9 cellular contexts compared by ENCODE assay signal in the genomic region with DNA sequence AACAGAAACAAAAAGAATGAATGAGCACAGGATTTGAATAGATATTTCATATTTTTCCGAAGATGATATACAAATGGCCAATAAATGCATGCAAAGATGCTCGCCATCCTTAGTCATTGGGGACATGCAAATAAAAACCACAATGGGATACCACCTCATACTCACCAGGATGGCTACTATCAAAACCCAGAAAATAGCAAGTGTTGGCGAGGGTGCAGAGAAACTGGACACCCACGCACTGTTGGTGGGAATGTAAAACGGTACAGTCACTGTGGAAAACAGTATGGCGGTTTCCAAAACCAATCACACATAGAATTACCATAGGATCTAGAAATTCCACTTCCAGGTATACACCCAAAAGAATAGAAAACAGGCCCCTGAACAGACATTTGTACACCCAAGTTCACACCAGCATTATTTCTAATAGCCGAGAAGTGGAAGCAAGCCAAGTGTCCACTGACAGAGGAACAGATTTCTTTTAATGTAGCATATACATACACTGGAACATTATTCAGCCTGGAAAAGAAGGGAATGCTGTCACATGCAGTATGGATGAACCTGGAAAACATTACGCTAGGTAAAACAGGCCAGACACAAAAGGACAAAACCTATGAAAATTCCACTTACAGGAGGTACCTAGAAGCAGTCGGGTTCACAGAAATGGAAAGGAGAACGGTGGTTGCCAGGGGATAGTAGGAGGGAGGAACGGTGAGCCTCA. TPM values are rescaled to one million over a fixed set of nuclear protein-coding genes. Genes with fewer than 3 reads are reported as not detected.
A peak's percentile ranks its signal among the peaks of the same experiment; 100 is the strongest.
DNase-seq lines count a peak whose midpoint lies in the region; ATAC-seq, FAIRE-seq and TF ChIP-seq lines count a peak whose summit lies in the region.
"Had no signal": no experiment of that assay in that cellular context is flagged by ENCODE, and none has a peak within 500 bp of the region (broad histone marks: within the 10 kb centered on the region; RNA-seq: fewer than 3 reads in every experiment).

No MANE protein-coding gene starts in this region.

- H3K27me3 Mint-ChIP-seq in Calu3 (ENCODE audit: unreplicated experiment) = no peaks in the 10 kb centered on the region

- H2BK20ac ChIP-seq in H1 (ENCODE audit: low read length) = no peak overlapping the region

- H2BK5ac ChIP-seq in H1 (ENCODE audit: low read depth, low read length) = peak overlapping the region; percentile 66; the same call in 1 of the 2 replicates

- H3K27ac ChIP-seq in PC-3 (ENCODE audit: low read length) (no peak overlapping the region), H1 (ENCODE audit: low read depth, low read length) (0 out of 2 replicates have a peak overlapping the region, but pooled peaks have one; percentile 52), ovary (no peak overlapping the region)

- peaks cover 9% of the 10 kb centered on the region; the same call in 1 of the 2 replicates for H3K79me1 ChIP-seq in H1 (ENCODE audit: low read depth, low read length)

- H3K4me3 ChIP-seq in PC-3 (ENCODE audit: low read length) (peak overlapping the region; percentile 82), H1 (ENCODE audit: extremely low read depth in 1 of 4, insufficient read depth in 2 of 4, low read depth in 3 of 4, low read length in 4 of 4) (peak overlapping the region; percentile 92 to 99 (median 98)), ovary (peak overlapping the region; percentile 97)

- H3K18ac ChIP-seq in H1 (ENCODE audit: extremely low read depth, low read length) = 0 out of 2 replicates have a peak overlapping the region, but pooled peaks have one; percentile 14

- BruUV-seq in Calu3 (replicated peaks; lab: Mats Ljungman, UMichigan) (no TSS peak), PC-3 (replicated peaks; lab: Mats Ljungman, UMichigan) (no TSS peak)

- ATAC-seq in PC-3 (no peak), GM18870 (IDR thresholded peaks at IDR 0.05; ENCODE audit: unreplicated experiment) (no peak), GM19397 (IDR thresholded peaks at IDR 0.05; ENCODE audit: unreplicated experiment) (no peak)

- peaks cover 13% of the 10 kb centered on the region for H3K36me3 ChIP-seq in PC-3 (ENCODE audit: low read depth, low read length)
- H3K36me3 ChIP-seq in H1 (ENCODE audit: control insufficient read depth in 2 of 4, insufficient read depth in 4 of 4, low read length in 3 of 4) = peaks cover 0 to 4% (median under 1%) of the 10 kb centered on the region in 4 experiments; a peak in 1 of 8 replicates
- no peaks in the 10 kb centered on the region for H3K36me3 ChIP-seq in ovary

- WGBS in H1 (ENCODE audit: extremely low coverage in 1 of 2, insufficient coverage in 1 of 2, insufficient read length in 1 of 2, insufficient replicate concordance in 2 of 2, low coverage in 1 of 2, low lambda C conversion rate in 2 of 2, missing lambda C conversion rate in 1 of 2), 2 experiments = 67% methylated on average over 11 of the region's 11 CpGs; no CpG with 5 or more reads in 1 of the 2 experiments
- 73 to 81% (median 77%) methylated on average over 11 of the region's 11 CpGs for WGBS in ovary, 3 donors

- TF ChIP-seq POLR2A in H1 (IDR thresholded peaks at IDR 0.05; ENCODE audit: control extremely low read depth in 1 of 2, low read depth in 2 of 2, low read length in 2 of 2) (no peak), ovary (IDR thresholded peaks at IDR 0.05) (no peak)

- H3K4me2 ChIP-seq in PC-3 (ENCODE audit: low read length) (peak overlapping the region; percentile 88), H1 (ENCODE audit: insufficient read depth in 1 of 2, low read depth in 2 of 2, low read length in 2 of 2) (peak overlapping the region; percentile 80 to 89)

- TF ChIP-seq CTCF in Calu3 (IDR thresholded peaks at IDR 0.05; ENCODE audit: unreplicated experiment) (no peak), PC-3 (conservative IDR thresholded peaks at IDR 0.05; ENCODE audit: low read depth, low read length) (no peak), H1 (IDR thresholded peaks at IDR 0.05; ENCODE audit: control extremely low read depth in 1 of 3, insufficient read depth in 1 of 3, low read depth in 1 of 3, low read length in 3 of 3) (no peak), ovary (IDR thresholded peaks at IDR 0.05) (no peak)

- no peak overlapping the region for H2AK5ac ChIP-seq in H1 (ENCODE audit: low read depth, low read length)

- no peak overlapping the region for H3K23ac ChIP-seq in H1 (ENCODE audit: insufficient read length)

- no peak for DNase-seq in Calu3
- no peak for DNase-seq in PC-3
- no peak for DNase-seq in H1 (ENCODE audit: low read depth in 1 of 2, low spot score in 2 of 2)
- DNase-seq in ovary = no peak
- DNase-seq in NCI-H2196 treated with DMSO at 0.1 percent for 48 hours (lab: John Stamatoyannopoulos, UW; ENCODE audit: unreplicated experiment) = no peak
- DNase-seq in SW 1271 (lab: John Stamatoyannopoulos, UW) = no peak

- no peak for TF ChIP-seq RAD21 in H1 (IDR thresholded peaks at IDR 0.05 in 1 of 2, conservative IDR thresholded peaks at IDR 0.05 in 1 of 2; ENCODE audit: low read depth in 2 of 2, low read length in 2 of 2)

- no peaks in the 10 kb centered on the region for H3K9me3 Mint-ChIP-seq in Calu3 (ENCODE audit: low read depth, unreplicated experiment)

- H3K4me1 ChIP-seq in PC-3 (ENCODE audit: insufficient read depth, low read length) (peaks cover 19% of the 10 kb centered on the region), H1 (replicated peaks in 1 of 4; ENCODE audit: control insufficient read depth in 3 of 4, insufficient read depth in 4 of 4, low read length in 3 of 4) (peaks cover 0 to 7% (median 3%) of the 10 kb centered on the region in 4 experiments; a peak in 5 of 7 replicates), ovary (ENCODE audit: insufficient read depth) (peaks cover 3% of the 10 kb centered on the region)

- H2BK120ac ChIP-seq in H1 (replicated peaks; ENCODE audit: low read depth, low read length) = peak overlapping the region; percentile 58

- H3F3A ChIP-seq in PC-3 (ENCODE audit: low read length, unreplicated experiment) = no peaks in the 10 kb centered on the region

- no peak overlapping the region for H4K8ac ChIP-seq in H1 (ENCODE audit: extremely low read depth, insufficient read depth, low read length)

- H3K36me3 Mint-ChIP-seq in Calu3 (ENCODE audit: insufficient read depth, unreplicated experiment) = peaks cover 68% of the 10 kb centered on the region

- H4K20me1 ChIP-seq in PC-3 (ENCODE audit: low read length) = peaks cover 41% of the 10 kb centered on the region
- peaks cover 5 to 8% of the 10 kb centered on the region in 2 experiments for H4K20me1 ChIP-seq in H1 (replicated peaks in 1 of 2; ENCODE audit: control insufficient read depth in 1 of 2, insufficient read depth in 2 of 2, low read length in 2 of 2)

- H3K27ac Mint-ChIP-seq in Calu3 (ENCODE audit: unreplicated experiment) = peak overlapping the region; percentile 99

- H2AFZ ChIP-seq in PC-3 (ENCODE audit: low read length) (0 out of 2 replicates have a peak overlapping the region, but pooled peaks have one; percentile 1), H1 (ENCODE audit: low read length) (no peak overlapping the region)

- H2BK15ac ChIP-seq in H1 (ENCODE audit: low read length) = peak overlapping the region; percentile 33; the same call in 1 of the 2 replicates

- POLR2A ChIA-PET in PC-3 (lab: Charles Lee; ENCODE audit: unreplicated experiment) = no interaction called here
- POLR2A ChIA-PET in H1 (lab: Charles Lee; ENCODE audit: partially characterized antibody) = no interaction called here

- peak overlapping the region; percentile 1 for H4K5ac ChIP-seq in H1 (ENCODE audit: insufficient read length, low read depth, low read length)

- H3K14ac ChIP-seq in H1 (ENCODE audit: insufficient read length) = peak overlapping the region; percentile 33

- no peak overlapping the region for H3K4ac ChIP-seq in H1 (replicated peaks; ENCODE audit: insufficient read length, low read depth, low read length)

- no peaks in the 10 kb centered on the region for H3K9me2 ChIP-seq in PC-3 (replicated peaks; ENCODE audit: low read length)

- H3K27me3 ChIP-seq in PC-3 (ENCODE audit: low read length) = no peaks in the 10 kb centered on the region
- no peaks in the 10 kb centered on the region for H3K27me3 ChIP-seq in H1 (replicated peaks in 1 of 4; ENCODE audit: control insufficient read depth in 3 of 4, extremely low read depth in 1 of 4, insufficient read depth in 3 of 4, low read length in 3 of 4)
- H3K27me3 ChIP-seq in ovary = no peaks in the 10 kb centered on the region

- no peak for FAIRE-seq in H1 (lab: Jason Lieb, UNC)

- H3K9me3 ChIP-seq in PC-3 (ENCODE audit: low read length) = no peaks in the 10 kb centered on the region
- no peaks in the 10 kb centered on the region for H3K9me3 ChIP-seq in H1 (ENCODE audit: insufficient read depth in 2 of 2, low read depth in 1 of 2, low read length in 1 of 2)
- H3K9me3 ChIP-seq in ovary = no peaks in the 10 kb centered on the region

- peaks cover 18% of the 10 kb centered on the region for H3K4me1 Mint-ChIP-seq in Calu3 (ENCODE audit: low read depth, unreplicated experiment)

- intact Hi-C loops in Calu3 (cut with micrococcal nuclease; ENCODE audit: unreplicated experiment) = no loop called here
- intact Hi-C loops in PC-3 (cut with micrococcal nuclease) = loop anchor here (2.0 to 5.0 kb wide), 2 partner anchors 13 to 68 kb away; a partner anchor contains a TSS
- intact Hi-C loops in ovary (cut with DNase I) = loop anchor here in 1 of 4 donors (10.0 kb wide), 1 partner anchor 185 kb away; a partner anchor contains a TSS

- peaks cover 14% of the 10 kb centered on the region for H3K23me2 ChIP-seq in H1 (ENCODE audit: low read depth, low read length)

- peak overlapping the region; percentile 89 for H3K9ac ChIP-seq in PC-3 (ENCODE audit: low read length)
- peak overlapping the region; percentile 48 to 77 (median 64); a peak in 6 of 7 replicates for H3K9ac ChIP-seq in H1 (replicated peaks in 1 of 4; ENCODE audit: extremely low read depth in 1 of 4, low read depth in 3 of 4, low read length in 3 of 4)

- H3K4me3 Mint-ChIP-seq in Calu3 (ENCODE audit: low read depth, unreplicated experiment) = peak overlapping the region; percentile 98

- H3K79me2 ChIP-seq in PC-3 (ENCODE audit: low read length) = peaks cover 83% of the 10 kb centered on the region
- peaks cover 39 to 80% of the 10 kb centered on the region in 2 experiments for H3K79me2 ChIP-seq in H1 (ENCODE audit: control insufficient read depth in 1 of 2, insufficient read depth in 2 of 2, low read length in 2 of 2)

- CTCF ChIA-PET in Calu3 (lab: Charles Lee) = no interaction called here
- CTCF ChIA-PET in PC-3 (lab: Charles Lee) = no interaction called here
- CTCF ChIA-PET in H1 (lab: Charles Lee; ENCODE audit: partially characterized antibody) = interaction anchor here (0.8 kb wide), 1 partner anchor 12 kb away, joined by 4 read pairs; no protein-coding TSS in a partner anchor

- peak overlapping the region; percentile 51; the same call in 1 of the 2 replicates for H2BK12ac ChIP-seq in H1 (ENCODE audit: low read depth, low read length)

- H3K56ac ChIP-seq in H1 (replicated peaks; ENCODE audit: insufficient read length, low read depth, low read length) = peak overlapping the region; percentile 2

- TF ChIP-seq EP300 in H1 (IDR thresholded peaks at IDR 0.05; ENCODE audit: borderline replicate concordance in 1 of 2, low read depth in 2 of 2, low read length in 2 of 2) (no peak), ovary (IDR thresholded peaks at IDR 0.05) (no peak)

- peak overlapping the region; percentile 30 for H4K91ac ChIP-seq in H1 (replicated peaks; ENCODE audit: insufficient read length, low read length)

RNA-seq across cellular contexts. Expression of a gene that starts 3.6 kb away (rescaled TPM):
- total RNA-seq in Calu3 (2022) = 26.4 and 29.2 TPM in 2 replicates
- total RNA-seq in PC-3 (2014; rRNA removed) = 12.8 and 13.8 TPM in 2 replicates
- 62.9 and 63.5 TPM in 2 replicates for total RNA-seq in H1 (2021; fragmentation: NEBNext Ultra II Directional; extraction: Animal tissue kit (Norgen Biotek cat#: 25700))
- polyA plus RNA-seq in H1 (2011; rRNA removed) = 6.3 and 8.1 TPM in 2 replicates
- 7.7 TPM for polyA plus RNA-seq in H1 (2011; cell fraction: cytosol; rRNA removed)
- polyA plus RNA-seq in H1 (2011; cell fraction: nucleus; rRNA removed) = 9.6 TPM
- 24.8 to 26.5 TPM (median 25.8 TPM) in 4 replicates for polyA plus RNA-seq in H1 (2012, experiment 1 of 2)
- 1.9 TPM for polyA plus RNA-seq in H1 (2012, experiment 2 of 2)
- 25.1 TPM for polyA plus RNA-seq in H1 (2013, experiment 1 of 2)
- 25.2 TPM for polyA plus RNA-seq in H1 (2013, experiment 2 of 2)
- polyA minus RNA-seq in H1 (2011; rRNA and poly(A)+ RNA removed) = 45.5 and 52.6 TPM in 2 replicates
- polyA minus RNA-seq in H1 (2011; cell fraction: cytosol; rRNA and poly(A)+ RNA removed) = 35.6 TPM
- polyA minus RNA-seq in H1 (2011; cell fraction: nucleus; rRNA and poly(A)+ RNA removed) = 24.6 TPM
- total RNA-seq in ovary = 10 to 100 TPM; 11.6 to 29.3 (median 23.3) TPM
- 1 to 10 TPM; 8.0 to 8.6 TPM for polyA plus RNA-seq in ovary

RNA-seq across cellular contexts. Expression of a gene that starts 15.2 kb away (rescaled TPM):
- total RNA-seq in Calu3 (2022) (not detected in 2 replicates), PC-3 (2014; rRNA removed) (not detected in 2 replicates), ovary (not detected)
- total RNA-seq in H1 (2021; fragmentation: NEBNext Ultra II Directional; extraction: Animal tissue kit (Norgen Biotek cat#: 25700)) = not detected in 2 replicates
- polyA plus RNA-seq in H1 (2011; rRNA removed) (0.03 TPM in 1 of 2 replicates, not detected in the other), ovary (not detected)
- polyA plus RNA-seq in H1 (2011; cell fraction: cytosol; rRNA removed) = not detected
- 0.10 TPM for polyA plus RNA-seq in H1 (2011; cell fraction: nucleus; rRNA removed)
- polyA plus RNA-seq in H1 (2012, experiment 1 of 2) = not detected in 4 replicates
- polyA plus RNA-seq in H1 (2012, experiment 2 of 2) = not detected
- polyA plus RNA-seq in H1 (2013, experiment 1 of 2) = not detected
- polyA plus RNA-seq in H1 (2013, experiment 2 of 2) = not detected
- polyA minus RNA-seq in H1 (2011; rRNA and poly(A)+ RNA removed) = not detected in 2 replicates
- polyA minus RNA-seq in H1 (2011; cell fraction: cytosol; rRNA and poly(A)+ RNA removed) = not detected
- polyA minus RNA-seq in H1 (2011; cell fraction: nucleus; rRNA and poly(A)+ RNA removed) = not detected
- total RNA-seq: subcutaneous adipose tissue had no signal
